Comparison of ENCODE assay signal across 25 cellular contexts in the genomic region with DNA sequence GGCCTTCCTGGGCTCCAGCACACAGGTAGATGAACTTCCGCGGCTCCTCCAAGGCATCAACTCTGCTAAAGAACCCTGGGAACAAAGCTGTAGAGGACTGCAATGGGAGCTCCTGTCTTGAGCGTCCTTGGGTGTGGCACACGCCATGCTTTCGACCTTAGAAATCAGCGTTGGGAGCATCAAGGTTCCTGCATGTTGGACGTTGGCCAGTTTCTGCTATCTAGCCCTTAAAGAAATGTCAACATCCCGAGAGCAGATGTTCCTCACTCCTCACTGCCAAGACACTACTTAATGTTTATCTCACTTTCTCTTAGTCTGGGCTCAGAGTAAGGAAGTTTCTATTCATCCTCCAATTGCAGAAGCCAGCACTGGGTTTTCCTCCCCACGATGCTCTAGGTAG.
DNase-seq lines count a peak whose midpoint lies in the region; ATAC-seq and TF ChIP-seq lines count a peak whose summit lies in the region.
"Had no signal": no experiment of that assay in that cellular context is flagged by ENCODE, and none has a peak within 500 bp of the region (broad histone marks: within the 10 kb centered on the region; RNA-seq: fewer than 3 reads in every experiment).

No MANE protein-coding gene starts in this region.

- TF ChIP-seq POLR2A in prostate gland (IDR thresholded peaks at IDR 0.05): no peak

- ATAC-seq in GM21619 (IDR thresholded peaks at IDR 0.05; ENCODE audit: unreplicated experiment): no peak
- ATAC-seq: activated CD8-positive, alpha-beta memory T cell treated with anti-CD3 and anti-CD28 coated beads, Interleukin-2, amount 10 ng/mL, durations not matched to agents 7 days and 5 days; gastrocnemius medialis; right lobe of liver; T-helper 17 cell had no signal

- no peak for TF ChIP-seq CTCF in fibroblast of villous mesenchyme (IDR thresholded peaks at IDR 0.05; ENCODE audit: insufficient read depth, low read depth, low read length)
- no peak for TF ChIP-seq CTCF in prostate gland (IDR thresholded peaks at IDR 0.05)
- TF ChIP-seq CTCF in RWPE1 (conservative IDR thresholded peaks at IDR 0.05; ENCODE audit: low read depth): no peak

- H3K36me3 ChIP-seq in prostate gland: no peaks in the 10 kb centered on the region
- H3K36me3 ChIP-seq: gastrocnemius medialis, right lobe of liver, upper lobe of left lung had no signal

- H3K27ac ChIP-seq in prostate gland: no peak overlapping the region
- H3K27ac ChIP-seq in RWPE1: no peak overlapping the region
- H3K27ac ChIP-seq: 22Rv1, epithelial cell of prostate, gastrocnemius medialis, HL-60, PC-9, right lobe of liver, upper lobe of left lung had no signal

- WGBS in prostate gland: 34% methylated on average over 8 of the region's 9 CpGs

- no peaks in the 10 kb centered on the region for H3K27me3 ChIP-seq in prostate gland (replicated peaks; ENCODE audit: insufficient read depth)
- H3K27me3 ChIP-seq: right lobe of liver, upper lobe of left lung had no signal

- H3K4me3 ChIP-seq in fibroblast of villous mesenchyme (ENCODE audit: low read depth, low read length) (no peak overlapping the region), prostate gland (no peak overlapping the region)
- H3K4me3 ChIP-seq: gastrocnemius medialis, lung, PC-9, right lobe of liver, upper lobe of left lung had no signal

- peaks cover 4% of the 10 kb centered on the region for H3K4me1 ChIP-seq in prostate gland (replicated peaks)
- H3K4me1 ChIP-seq: gastrocnemius medialis, upper lobe of left lung had no signal

- CTCF ChIA-PET in RWPE1 (lab: Yijun Ruan, JAX): no interaction called here

- intact Hi-C loops in prostate gland (cut with DNase I): no loop called here

- H3K9me3 ChIP-seq in prostate gland: no peaks in the 10 kb centered on the region
- H3K9me3 ChIP-seq: gastrocnemius medialis, right lobe of liver, upper lobe of left lung had no signal

- DNase-seq in DMS 273 (lab: John Stamatoyannopoulos, UW; ENCODE audit: unreplicated experiment) (peak; percentile 53), DMS 273 treated with DMSO at 0.1 percent for 48 hours (lab: John Stamatoyannopoulos, UW) (no peak), RPMI8226 (peak; percentile 73), fibroblast of villous mesenchyme (ENCODE audit: low read depth) (peak; percentile 92), prostate gland (ENCODE audit: low spot score) (peak; percentile 36), EL (no peak), RWPE1 (ENCODE audit: low spot score) (no peak)
- DNase-seq: activated CD4-positive, alpha-beta T cell treated with anti-CD3 and anti-CD28 coated beads, Interleukin-2, amount 10 ng/mL, durations not matched to agents 24 days and 14 days; activated CD8-positive, alpha-beta memory T cell treated with anti-CD3 and anti-CD28 coated beads, Interleukin-2, amount 10 ng/mL, durations not matched to agents 7 days and 5 days; activated naive CD4-positive, alpha-beta T cell treated with anti-CD3 and anti-CD28 coated beads, Interleukin-2, amount 10 ng/mL, durations not matched to agents 7 days and 5 days; aorta; caudate nucleus; CD4-positive, alpha-beta memory T cell; DMS79 treated with DMSO at 0.1 percent for 48 hours; gastrocnemius medialis; kidney; PC-9; right lobe of liver; T-helper 17 cell; upper lobe of left lung had no signal

- POLR2A ChIA-PET in RWPE1 (lab: Yijun Ruan, JAX; ENCODE audit: low non-redundant PET): no interaction called here

Comparison
In these comparisons a context has a peak if more than half of its experiments do, and no peak if none do; other contexts are left out.
1. DNase-seq: peak in DMS 273 (single experiment), RPMI8226 (single experiment), fibroblast of villous mesenchyme (single experiment) and prostate gland (single experiment); none in DMS 273 treated with DMSO at 0.1 percent for 48 hours (single experiment), EL (single experiment) and RWPE1 (single experiment).